Comparison of ENCODE assay signal across 16 cellular contexts in the genomic region with DNA sequence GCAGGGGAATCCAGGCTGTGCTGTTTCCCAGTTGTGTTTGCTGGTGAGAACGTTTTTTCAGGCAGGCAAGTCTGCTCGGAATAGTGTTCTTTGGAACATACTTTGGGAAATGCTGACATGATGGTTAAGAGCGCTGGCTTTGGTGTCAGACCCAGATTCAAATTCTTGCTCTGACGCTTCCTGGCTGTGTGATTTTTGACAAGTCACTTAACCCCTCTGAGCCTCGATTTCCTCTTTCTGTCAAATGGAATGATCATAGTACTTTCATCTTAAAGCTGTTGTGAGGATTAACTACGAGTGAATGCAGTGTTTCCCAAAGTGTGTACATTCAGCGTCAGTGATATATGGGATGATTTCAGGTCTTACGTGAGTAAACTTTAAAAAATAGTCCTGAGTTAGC. TPM values are rescaled to one million over a fixed set of nuclear protein-coding genes. Genes with fewer than 3 reads are reported as not detected.
DNase-seq lines count a peak whose midpoint lies in the region; ATAC-seq and TF ChIP-seq lines count a peak whose summit lies in the region.
"Had no signal": no experiment of that assay in that cellular context is flagged by ENCODE, and none has a peak within 500 bp of the region (broad histone marks: within the 10 kb centered on the region; RNA-seq: fewer than 3 reads in every experiment).

No MANE protein-coding gene starts in this region.

- H3K4me2 ChIP-seq in BLaER1 treated with 17β-estradiol and CSF1 and Interleukin-3, amounts not matched to agents 10 nM and 100 nM, result peak overlapping the region in 10 of 11 experiments; percentile 25 to 100 (median 96); a peak in 16 of 22 replicates
- no peak overlapping the region for H3K4me2 ChIP-seq in hepatocyte

- peaks cover 19 to 48% (median 30%) of the 10 kb centered on the region in 10 experiments for H3K4me1 ChIP-seq in BLaER1 treated with 17β-estradiol and CSF1 and Interleukin-3, amounts not matched to agents 10 nM and 100 nM
- peaks cover 34% of the 10 kb centered on the region for H3K4me1 ChIP-seq in CD8-positive, alpha-beta T cell (ENCODE audit: insufficient read depth, low read length)
- peaks cover 17% of the 10 kb centered on the region for H3K4me1 ChIP-seq in hepatocyte (ENCODE audit: insufficient read depth)
- H3K4me1 ChIP-seq in aorta (ENCODE audit: control insufficient read depth in 1 of 2, insufficient read depth in 2 of 2, low read length in 2 of 2), result no peaks in the 10 kb centered on the region

- H3K79me2 ChIP-seq in hepatocyte, result peaks cover 54% of the 10 kb centered on the region

- intact Hi-C loops in CD8-positive, alpha-beta T cell (cut with DNase I, micrococcal nuclease), result no loop called here
- intact Hi-C loops in aorta (cut with DNase I), result no loop called here

- no peak for TF ChIP-seq CTCF in CD8-positive, alpha-beta T cell (IDR thresholded peaks at IDR 0.05)
- TF ChIP-seq CTCF in hepatocyte (IDR thresholded peaks at IDR 0.05; ENCODE audit: poor library complexity), result no peak

- no peaks in the 10 kb centered on the region for H3K27me3 ChIP-seq in BLaER1 treated with 17β-estradiol and CSF1 and Interleukin-3, amounts not matched to agents 10 nM and 100 nM
- H3K27me3 ChIP-seq in CD8-positive, alpha-beta T cell (ENCODE audit: insufficient read depth, low read length), result no peaks in the 10 kb centered on the region
- H3K27me3 ChIP-seq in hepatocyte, result no peaks in the 10 kb centered on the region
- H3K27me3 ChIP-seq in aorta (ENCODE audit: control insufficient read depth in 1 of 2, insufficient read depth in 2 of 2, low read length in 1 of 2), result no peaks in the 10 kb centered on the region
- H3K27me3 ChIP-seq: SJSA1 had no signal

- H3K9me2 ChIP-seq in hepatocyte (replicated peaks; ENCODE audit: insufficient read depth), result no peaks in the 10 kb centered on the region

- peaks cover 68 to 72% (median 69%) of the 10 kb centered on the region in 11 experiments for H3K36me3 ChIP-seq in BLaER1 treated with 17β-estradiol and CSF1 and Interleukin-3, amounts not matched to agents 10 nM and 100 nM
- peaks cover 67% of the 10 kb centered on the region for H3K36me3 ChIP-seq in CD8-positive, alpha-beta T cell (ENCODE audit: insufficient read depth, low read length)
- H3K36me3 ChIP-seq in hepatocyte (replicated peaks; ENCODE audit: insufficient read depth, low read depth), result no peaks in the 10 kb centered on the region
- peaks cover 0 to 12% of the 10 kb centered on the region in 2 donors for H3K36me3 ChIP-seq in aorta (ENCODE audit: control insufficient read depth in 1 of 2, insufficient read depth in 2 of 2, low read length in 1 of 2)

- no peak for ATAC-seq in CD8-positive, alpha-beta T cell
- ATAC-seq in activated T-helper 17 cell treated with anti-CD3 and anti-CD28 coated beads, Interleukin-2, amount 50 U/mL, for 72 hours (replicated peaks), result no peak
- ATAC-seq in naive thymus-derived CD8-positive, alpha-beta T cell, result no peak
- ATAC-seq in aorta (ENCODE audit: low FRiP score) (no peak), GM19463 (IDR thresholded peaks at IDR 0.05; ENCODE audit: unreplicated experiment) (no peak)
- ATAC-seq: mucosa of descending colon had no signal

- H3K27ac ChIP-seq in BLaER1 treated with 17β-estradiol and CSF1 and Interleukin-3, amounts not matched to agents 10 nM and 100 nM, result peak overlapping the region in 2 of 11 experiments; percentile 94 to 98; a peak in 1 of 22 replicates
- no peak overlapping the region for H3K27ac ChIP-seq in CD8-positive, alpha-beta T cell (ENCODE audit: low read depth, low read length)
- no peak overlapping the region for H3K27ac ChIP-seq in hepatocyte
- no peak overlapping the region for H3K27ac ChIP-seq in aorta (ENCODE audit: low read depth in 1 of 2, low read length in 2 of 2)
- H3K27ac ChIP-seq: C4-2B, parathyroid adenoma, SJSA1 had no signal

- no peak for DNase-seq in CD8-positive, alpha-beta T cell
- no peak for DNase-seq in naive thymus-derived CD8-positive, alpha-beta T cell
- DNase-seq in hepatocyte (ENCODE audit: low spot score) (no peak), aorta (no peak)
- DNase-seq: EL, NCI-H2081 treated with DMSO at 0.1 percent for 48 hours, NCI-H524, trophoblast cell had no signal

- peak overlapping the region; percentile 84 for H3K27ac Mint-ChIP-seq in CD8-positive, alpha-beta T cell
- peak overlapping the region; percentile 90 for H3K27ac Mint-ChIP-seq in activated T-helper 17 cell treated with anti-CD3 and anti-CD28 coated beads, Interleukin-2, amount 50 U/mL, for 72 hours
- peak overlapping the region in 8 of 10 donors; percentile 27 to 91 (median 70) for H3K27ac Mint-ChIP-seq in naive thymus-derived CD8-positive, alpha-beta T cell

- H3K4me3 Mint-ChIP-seq in CD8-positive, alpha-beta T cell, result peak overlapping the region; percentile 39
- peak overlapping the region; percentile 89 for H3K4me3 Mint-ChIP-seq in activated T-helper 17 cell treated with anti-CD3 and anti-CD28 coated beads, Interleukin-2, amount 50 U/mL, for 72 hours
- peak overlapping the region; percentile 19 to 92 (median 49) for H3K4me3 Mint-ChIP-seq in naive thymus-derived CD8-positive, alpha-beta T cell

- no peak overlapping the region for H2AFZ ChIP-seq in hepatocyte
- H2AFZ ChIP-seq: parathyroid adenoma had no signal

- H3K4me1 Mint-ChIP-seq in CD8-positive, alpha-beta T cell (ENCODE audit: low read depth), result peaks cover 36% of the 10 kb centered on the region
- peaks cover 31% of the 10 kb centered on the region for H3K4me1 Mint-ChIP-seq in activated T-helper 17 cell treated with anti-CD3 and anti-CD28 coated beads, Interleukin-2, amount 50 U/mL, for 72 hours
- peaks cover 30 to 57% (median 44%) of the 10 kb centered on the region in 4 donors for H3K4me1 Mint-ChIP-seq in naive thymus-derived CD8-positive, alpha-beta T cell

- CTCF ChIA-PET in CD8-positive, alpha-beta T cell (lab: Charles Lee), result no interaction called here

- H4K20me1 ChIP-seq in BLaER1 treated with 17β-estradiol and CSF1 and Interleukin-3, amounts not matched to agents 10 nM and 100 nM, result peaks cover 62 to 87% (median 78%) of the 10 kb centered on the region in 11 experiments
- peaks cover 62% of the 10 kb centered on the region for H4K20me1 ChIP-seq in hepatocyte (ENCODE audit: insufficient read depth, poor library complexity, severe bottlenecking)

- no peaks in the 10 kb centered on the region for H3K27me3 Mint-ChIP-seq in CD8-positive, alpha-beta T cell (ENCODE audit: low read depth)
- no peaks in the 10 kb centered on the region for H3K27me3 Mint-ChIP-seq in activated T-helper 17 cell treated with anti-CD3 and anti-CD28 coated beads, Interleukin-2, amount 50 U/mL, for 72 hours
- no peaks in the 10 kb centered on the region for H3K27me3 Mint-ChIP-seq in naive thymus-derived CD8-positive, alpha-beta T cell

- H3K36me3 Mint-ChIP-seq in CD8-positive, alpha-beta T cell, result peaks cover 75% of the 10 kb centered on the region
- H3K36me3 Mint-ChIP-seq in activated T-helper 17 cell treated with anti-CD3 and anti-CD28 coated beads, Interleukin-2, amount 50 U/mL, for 72 hours (ENCODE audit: low read depth), result peaks cover 88% of the 10 kb centered on the region
- H3K36me3 Mint-ChIP-seq in naive thymus-derived CD8-positive, alpha-beta T cell, result peaks cover 5 to 75% (median 16%) of the 10 kb centered on the region in 3 donors

- H3K9me3 Mint-ChIP-seq in CD8-positive, alpha-beta T cell, result no peaks in the 10 kb centered on the region
- H3K9me3 Mint-ChIP-seq in activated T-helper 17 cell treated with anti-CD3 and anti-CD28 coated beads, Interleukin-2, amount 50 U/mL, for 72 hours, result no peaks in the 10 kb centered on the region
- no peaks in the 10 kb centered on the region for H3K9me3 Mint-ChIP-seq in naive thymus-derived CD8-positive, alpha-beta T cell

- no peaks in the 10 kb centered on the region for H3K9me3 ChIP-seq in BLaER1 treated with 17β-estradiol and CSF1 and Interleukin-3, amounts not matched to agents 10 nM and 100 nM (replicated peaks in 1 of 11)
- no peaks in the 10 kb centered on the region for H3K9me3 ChIP-seq in CD8-positive, alpha-beta T cell (ENCODE audit: low read length)
- H3K9me3 ChIP-seq in hepatocyte (ENCODE audit: low read depth) (no peaks in the 10 kb centered on the region), aorta (ENCODE audit: control insufficient read depth, low read length) (no peaks in the 10 kb centered on the region)
- H3K9me3 ChIP-seq: mucosa of descending colon, SJSA1 had no signal

- POLR2A ChIA-PET in CD8-positive, alpha-beta T cell (lab: Charles Lee), result no interaction called here
- POLR2A ChIA-PET in naive thymus-derived CD8-positive, alpha-beta T cell (lab: Charles Lee), result interaction anchor here (0.6 to 1.4 kb wide), 3 partner anchors 19 to 31 kb away, joined by 3 to 9 read pairs (median 4); no protein-coding TSS in a partner anchor

- peak overlapping the region in 1 of 10 experiments; percentile 100; a peak in 2 of 20 replicates for H3K4me3 ChIP-seq in BLaER1 treated with 17β-estradiol and CSF1 and Interleukin-3, amounts not matched to agents 10 nM and 100 nM
- H3K4me3 ChIP-seq in CD8-positive, alpha-beta T cell (ENCODE audit: low read depth, low read length), result no peak overlapping the region
- H3K4me3 ChIP-seq in hepatocyte (no peak overlapping the region), aorta (ENCODE audit: low read length in 2 of 2) (no peak overlapping the region)
- H3K4me3 ChIP-seq: mucosa of descending colon, SJSA1, skin epidermis had no signal

- peak overlapping the region; percentile 10 to 100 (median 94); a peak in 15 of 22 replicates for H3K9ac ChIP-seq in BLaER1 treated with 17β-estradiol and CSF1 and Interleukin-3, amounts not matched to agents 10 nM and 100 nM
- H3K9ac ChIP-seq: parathyroid adenoma had no signal

- WGBS in hepatocyte (ENCODE audit: low lambda C conversion rate, missing lambda C conversion rate), result 90% methylated on average over 8 of the region's 8 CpGs
- 69 to 70% methylated on average over 8 of the region's 8 CpGs for WGBS in aorta, 2 donors

RNA-seq across cellular contexts. Expression of a gene that starts 4.8 kb away (rescaled TPM):
- 100 to 1,000 TPM; 222 to 224 TPM for total RNA-seq in CD8-positive, alpha-beta T cell
- 100 to 1,000 TPM in 1 of 2 donors, 10 to 100 TPM in 1; 92.6 to 140 TPM for total RNA-seq in activated T-helper 17 cell treated with anti-CD3 and anti-CD28 coated beads, Interleukin-2, amount 50 U/mL, for 72 hours
- total RNA-seq in naive thymus-derived CD8-positive, alpha-beta T cell, result 100 to 1,000 TPM; 208 to 221 TPM
- 1 to 10 TPM; 3.2 to 8.0 (median 4.4) TPM for polyA plus RNA-seq in naive thymus-derived CD8-positive, alpha-beta T cell
- total RNA-seq in hepatocyte (18.5 and 22.9 TPM in 2 replicates), aorta (10 to 100 TPM; 52.7 to 56.0 TPM)
- polyA plus RNA-seq in hepatocyte (22.1 and 25.5 TPM in 2 replicates), aorta (10 to 100 TPM; 15.3 to 47.2 TPM)

RNA-seq across cellular contexts. Expression of a gene that starts 12.3 kb away (rescaled TPM):
- total RNA-seq in CD8-positive, alpha-beta T cell, result 10 to 100 TPM; 48.4 to 51.0 TPM
- 10 to 100 TPM; 76.6 to 97.5 TPM for total RNA-seq in activated T-helper 17 cell treated with anti-CD3 and anti-CD28 coated beads, Interleukin-2, amount 50 U/mL, for 72 hours
- total RNA-seq in naive thymus-derived CD8-positive, alpha-beta T cell, result 10 to 100 TPM; 81.4 to 83.8 TPM
- polyA plus RNA-seq in naive thymus-derived CD8-positive, alpha-beta T cell, result 10 to 100 TPM; 13.3 to 22.3 (median 15.3) TPM
- total RNA-seq in hepatocyte (6.6 and 8.1 TPM in 2 replicates), aorta (10 to 100 TPM; 50.5 to 53.4 TPM)
- polyA plus RNA-seq in hepatocyte (18.7 and 20.0 TPM in 2 replicates), aorta (100 to 1,000 TPM in 1 of 2 donors, 10 to 100 TPM in 1; 28.2 to 217 TPM)

RNA-seq across cellular contexts. Expression of a gene that starts 35.9 kb away (rescaled TPM):
- 10 to 100 TPM; 70.1 to 85.6 TPM for total RNA-seq in CD8-positive, alpha-beta T cell
- total RNA-seq in activated T-helper 17 cell treated with anti-CD3 and anti-CD28 coated beads, Interleukin-2, amount 50 U/mL, for 72 hours, result 10 to 100 TPM; 63.6 to 86.7 TPM
- 100 to 1,000 TPM; 107 to 110 TPM for total RNA-seq in naive thymus-derived CD8-positive, alpha-beta T cell
- polyA plus RNA-seq in naive thymus-derived CD8-positive, alpha-beta T cell, result 10 to 100 TPM in 2 of 3 donors, 1 to 10 TPM in 1; 5.2 to 31.3 (median 14.9) TPM
- total RNA-seq in hepatocyte (9.6 and 15.3 TPM in 2 replicates), aorta (10 to 100 TPM; 55.0 to 66.2 TPM)
- polyA plus RNA-seq in hepatocyte (29.3 and 33.6 TPM in 2 replicates), aorta (10 to 100 TPM in 1 of 2 donors, 1 to 10 TPM in 1; 7.1 to 14.8 TPM)

RNA-seq across cellular contexts. Expression of a gene that starts 52.8 kb away (rescaled TPM):
- 10 to 100 TPM; 15.6 to 17.5 TPM for total RNA-seq in CD8-positive, alpha-beta T cell
- total RNA-seq in activated T-helper 17 cell treated with anti-CD3 and anti-CD28 coated beads, Interleukin-2, amount 50 U/mL, for 72 hours, result 10 to 100 TPM in 1 of 2 donors, 1 to 10 TPM in 1; 5.9 to 12.1 TPM
- total RNA-seq in naive thymus-derived CD8-positive, alpha-beta T cell, result 10 to 100 TPM; 10.8 to 13.7 TPM
- 10 to 100 TPM in 2 of 3 donors, 1 to 10 TPM in 1; 7.7 to 12.5 (median 11.0) TPM for polyA plus RNA-seq in naive thymus-derived CD8-positive, alpha-beta T cell
- total RNA-seq in hepatocyte (7.1 and 8.0 TPM in 2 replicates), aorta (1 to 10 TPM; 5.7 to 7.1 TPM)
- polyA plus RNA-seq in hepatocyte (5.6 and 8.7 TPM in 2 replicates), aorta (1 to 10 TPM; 2.9 to 3.3 TPM)

Comparison
In these comparisons a context has a peak if more than half of its experiments do, and no peak if none do; other contexts are left out.
1. H3K4me3 Mint-ChIP-seq: peak in every context shown above with its lines; median percentile 89 in activated T-helper 17 cell treated with anti-CD3 and anti-CD28 coated beads, Interleukin-2, amount 50 U/mL, for 72 hours; 49 in naive thymus-derived CD8-positive, alpha-beta T cell; 39 in CD8-positive, alpha-beta T cell.